ENCODE assay signal across 2 cellular contexts in genomic region chr2:232885264-232885961, GRCh38.
TF ChIP-seq lines count a peak whose summit lies in the region.

No MANE protein-coding gene starts in this region.

TF ChIP-seq in SK-N-SH, 30 proteins besides CTCF, POLR2A, EP300 and RAD21 (continued from another document):
- TF ChIP-seq IRF3 (IDR thresholded peaks at IDR 0.05; ENCODE audit: low read depth, low read length) = no peak
- no peak for TF ChIP-seq TAF1 (IDR thresholded peaks at IDR 0.05; ENCODE audit: borderline replicate concordance, low read depth, low read length)
- TF ChIP-seq JUND (IDR thresholded peaks at IDR 0.05) = no peak
- TF ChIP-seq FOXM1 (IDR thresholded peaks at IDR 0.05; ENCODE audit: low read depth) = no peak
- TF ChIP-seq NRF1 (IDR thresholded peaks at IDR 0.05; ENCODE audit: low read depth, low read length) = no peak
- TF ChIP-seq CHD2 (IDR thresholded peaks at IDR 0.05; ENCODE audit: low read length, partially characterized antibody) = no peak

TF ChIP-seq in SK-N-SH treated with all-trans-retinoic acid at 6 μM for 48 hours, 23 proteins besides CTCF, POLR2A, EP300 and RAD21 (continued from another document):
- no peak for TF ChIP-seq POU6F1 (CRISPR knock-in tag; IDR thresholded peaks at IDR 0.05; ENCODE audit: borderline replicate concordance, low read depth)
- TF ChIP-seq ESRRG (CRISPR knock-in tag; IDR thresholded peaks at IDR 0.05) = no peak
- TF ChIP-seq SNAI2 (CRISPR knock-in tag; IDR thresholded peaks at IDR 0.05) = no peak
- no peak for TF ChIP-seq RARB (CRISPR knock-in tag; IDR thresholded peaks at IDR 0.05)
- TF ChIP-seq ZC3H10 (CRISPR knock-in tag; IDR thresholded peaks at IDR 0.05) = no peak
- TF ChIP-seq TCF4 (CRISPR knock-in tag; IDR thresholded peaks at IDR 0.05; ENCODE audit: borderline replicate concordance) = no peak
- TF ChIP-seq TSHZ2 (CRISPR knock-in tag; IDR thresholded peaks at IDR 0.05) = no peak
- TF ChIP-seq ISL1 (CRISPR knock-in tag; IDR thresholded peaks at IDR 0.05) = no peak
- TF ChIP-seq ARNTL (CRISPR knock-in tag; IDR thresholded peaks at IDR 0.05; ENCODE audit: borderline replicate concordance, low read depth) = no peak
- TF ChIP-seq OSR1 (CRISPR knock-in tag; IDR thresholded peaks at IDR 0.05) = no peak
- no peak for TF ChIP-seq PATZ1 (CRISPR knock-in tag; IDR thresholded peaks at IDR 0.05; ENCODE audit: borderline replicate concordance)
- no peak for TF ChIP-seq CREB5 (CRISPR knock-in tag; IDR thresholded peaks at IDR 0.05; ENCODE audit: low read depth)
- no peak for TF ChIP-seq TOX (CRISPR knock-in tag; IDR thresholded peaks at IDR 0.05; ENCODE audit: borderline replicate concordance)
- no peak for TF ChIP-seq ZNF8 (CRISPR knock-in tag; IDR thresholded peaks at IDR 0.05)
- TF ChIP-seq ZNF70 (CRISPR knock-in tag; IDR thresholded peaks at IDR 0.05) = no peak
- no peak for TF ChIP-seq BACH2 (CRISPR knock-in tag; IDR thresholded peaks at IDR 0.05; ENCODE audit: borderline replicate concordance)
TF ChIP-seq in SK-N-SH treated with all-trans-retinoic acid at 6 μM for 48 hours: peak in this region for 0.
